9 cellular contexts compared by ENCODE assay signal in the genomic region with DNA sequence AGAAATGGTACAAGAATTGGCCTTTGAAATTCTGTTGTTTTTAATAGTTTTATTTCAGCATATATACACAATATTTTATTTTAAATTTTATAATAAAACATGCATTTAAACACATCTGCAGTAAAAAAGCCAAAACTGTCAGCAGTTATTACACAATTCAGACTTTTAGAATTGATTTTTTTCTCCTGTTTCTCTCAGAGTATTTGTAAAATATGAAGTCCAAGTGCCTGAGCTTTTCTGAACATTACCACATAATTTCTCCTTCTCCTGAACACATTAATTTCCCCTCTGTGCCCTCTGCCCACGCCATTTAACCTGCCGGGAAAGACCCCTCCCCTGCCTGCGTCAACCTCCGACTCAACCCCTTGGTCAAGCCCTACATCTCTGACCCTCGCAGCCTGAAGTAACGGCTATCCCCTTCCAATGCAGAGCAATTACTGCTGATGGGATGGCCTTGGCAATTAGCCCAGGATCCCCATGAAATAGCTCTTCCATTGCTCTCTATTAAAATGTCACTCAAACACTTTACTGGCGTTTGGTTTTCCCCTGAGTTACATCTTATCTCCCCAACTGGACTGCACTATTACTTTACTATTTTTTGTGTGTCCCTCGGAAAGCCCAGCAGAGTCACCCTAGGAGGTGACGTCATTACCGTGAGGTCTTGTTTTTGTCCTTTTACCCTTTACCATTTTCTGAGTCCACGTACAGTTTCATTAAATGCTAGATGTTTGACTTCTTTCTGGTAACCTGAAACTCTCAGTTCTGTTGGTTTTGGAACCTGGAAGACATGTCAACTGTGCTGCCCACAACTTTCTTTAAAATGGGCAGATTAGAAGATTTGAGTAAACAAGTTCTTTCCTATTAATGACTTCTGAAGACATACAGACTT.
DNase-seq lines count a peak whose midpoint lies in the region; ATAC-seq and TF ChIP-seq lines count a peak whose summit lies in the region.
"Had no signal": no experiment of that assay in that cellular context is flagged by ENCODE, and none has a peak within 500 bp of the region (broad histone marks: within the 10 kb centered on the region; RNA-seq: fewer than 3 reads in every experiment).

No MANE protein-coding gene starts in this region.

- H3K4me2 ChIP-seq in SK-N-SH: no peak overlapping the region
- H3K4me2 ChIP-seq in hepatocyte: no peak overlapping the region

- H3K79me2 ChIP-seq in SK-N-SH (ENCODE audit: insufficient read depth) (no peaks in the 10 kb centered on the region), hepatocyte (no peaks in the 10 kb centered on the region)

- no peak overlapping the region for H3K27ac ChIP-seq in SK-N-SH (ENCODE audit: low read depth in 2 of 2, low read length in 1 of 2)
- no peak overlapping the region for H3K27ac ChIP-seq in hepatocyte
- H3K27ac ChIP-seq in effector memory CD4-positive, alpha-beta T cell (ENCODE audit: insufficient read depth, low read length, poor library complexity, severe bottlenecking): no peak overlapping the region

- CTCF ChIA-PET in SK-N-SH (lab: Yijun Ruan, JAX): interaction anchor here (0.6 to 1.5 kb wide), 2 partner anchors 21 to 324 kb away, joined by 3 read pairs; no protein-coding TSS in a partner anchor

- TF ChIP-seq EP300 in SK-N-SH (IDR thresholded peaks at IDR 0.05; ENCODE audit: borderline replicate concordance in 1 of 2, low read depth in 1 of 2, low read length in 1 of 2): no peak

- H3K9me3 ChIP-seq in BE2C: no peaks in the 10 kb centered on the region
- H3K9me3 ChIP-seq in SK-N-SH: no peaks in the 10 kb centered on the region
- H3K9me3 ChIP-seq in hepatocyte (ENCODE audit: low read depth): no peaks in the 10 kb centered on the region
- H3K9me3 ChIP-seq in effector memory CD4-positive, alpha-beta T cell (ENCODE audit: control insufficient read depth, low read length): no peaks in the 10 kb centered on the region

- no peaks in the 10 kb centered on the region for H3K9me2 ChIP-seq in SK-N-SH
- H3K9me2 ChIP-seq in hepatocyte (replicated peaks; ENCODE audit: insufficient read depth): no peaks in the 10 kb centered on the region

- peaks cover 5% of the 10 kb centered on the region for H3F3A ChIP-seq in SK-N-SH (replicated peaks; ENCODE audit: insufficient read depth)

- TF ChIP-seq RAD21 in SK-N-SH (IDR thresholded peaks at IDR 0.05; ENCODE audit: low read length): no peak

- H3K27me3 ChIP-seq in BE2C (no peaks in the 10 kb centered on the region), SK-N-SH (ENCODE audit: insufficient read depth) (no peaks in the 10 kb centered on the region), hepatocyte (no peaks in the 10 kb centered on the region)
- H3K27me3 ChIP-seq in effector memory CD4-positive, alpha-beta T cell (replicated peaks; ENCODE audit: control insufficient read depth, insufficient read depth, low read length, poor library complexity, severe bottlenecking): no peaks in the 10 kb centered on the region

- in situ Hi-C loops in GM13976 (cut with MboI; ENCODE audit: low sequenced_read_pairs, unreplicated experiment): no loop called here

- peak; percentile 71 for DNase-seq in BE2C
- peak; percentile 37 for DNase-seq in GM13976 (ENCODE audit: low spot score)
- DNase-seq in SK-N-SH: peak; percentile 47
- DNase-seq in hepatocyte (ENCODE audit: low spot score): peak; percentile 33
- DNase-seq in activated CD4-positive, CD25-positive, alpha-beta regulatory T cell (lab: John Stamatoyannopoulos, UW): no peak
- DNase-seq in head of caudate nucleus: no peak
- no peak for DNase-seq in effector memory CD4-positive, alpha-beta T cell
- DNase-seq: NCI-H1436 treated with DMSO at 0.1 percent for 48 hours had no signal

- H3K9ac ChIP-seq in SK-N-SH: no peak overlapping the region

- H3K4me1 ChIP-seq in BE2C (peaks cover 12% of the 10 kb centered on the region), SK-N-SH (ENCODE audit: control insufficient read depth in 1 of 2, insufficient read depth in 2 of 2, low read depth in 1 of 2, low read length in 1 of 2) (peaks cover 11 to 33% of the 10 kb centered on the region in 2 experiments; a peak in 3 of 4 replicates), hepatocyte (ENCODE audit: insufficient read depth) (peaks cover 6% of the 10 kb centered on the region)
- H3K4me1 ChIP-seq in effector memory CD4-positive, alpha-beta T cell (ENCODE audit: control insufficient read depth, insufficient read depth, low read length, poor library complexity, severe bottlenecking): peaks cover 29% of the 10 kb centered on the region

- H2AFZ ChIP-seq in SK-N-SH (ENCODE audit: low read depth): no peak overlapping the region
- H2AFZ ChIP-seq in hepatocyte: no peak overlapping the region

- H3K36me3 ChIP-seq in BE2C (no peaks in the 10 kb centered on the region), SK-N-SH (replicated peaks in 1 of 2; ENCODE audit: control insufficient read depth in 1 of 2, insufficient read depth in 2 of 2, low read length in 1 of 2) (no peaks in the 10 kb centered on the region), hepatocyte (replicated peaks; ENCODE audit: insufficient read depth, low read depth) (no peaks in the 10 kb centered on the region)
- H3K36me3 ChIP-seq in effector memory CD4-positive, alpha-beta T cell (ENCODE audit: control insufficient read depth, insufficient read depth, low read length): no peaks in the 10 kb centered on the region

- TF ChIP-seq CTCF in BE2C (IDR thresholded peaks at IDR 0.05; ENCODE audit: low read depth, low read length) (no peak), GM13976 (IDR thresholded peaks at IDR 0.05; ENCODE audit: borderline replicate concordance, control extremely low read depth, extremely low read depth, insufficient read depth, missing control alignments) (no peak), SK-N-SH (IDR thresholded peaks at IDR 0.05) (no peak), hepatocyte (IDR thresholded peaks at IDR 0.05; ENCODE audit: poor library complexity) (no peak)

- H4K20me1 ChIP-seq in SK-N-SH (ENCODE audit: insufficient read depth): no peaks in the 10 kb centered on the region
- H4K20me1 ChIP-seq in hepatocyte (ENCODE audit: insufficient read depth, poor library complexity, severe bottlenecking): no peaks in the 10 kb centered on the region

- H3K4me3 ChIP-seq in BE2C (ENCODE audit: low read depth, low read length) (no peak overlapping the region), SK-N-SH (ENCODE audit: low read depth in 2 of 2, low read length in 1 of 2) (no peak overlapping the region), hepatocyte (no peak overlapping the region)
- H3K4me3 ChIP-seq in effector memory CD4-positive, alpha-beta T cell (ENCODE audit: insufficient read depth, low read depth, low read length, poor library complexity, severe bottlenecking): no peak overlapping the region

- POLR2A ChIA-PET in SK-N-SH (lab: Yijun Ruan, JAX): no interaction called here

- 64% methylated on average over 11 of the region's 11 CpGs for WGBS in SK-N-SH (ENCODE audit: low lambda C conversion rate)
- 67% methylated on average over 11 of the region's 11 CpGs for WGBS in hepatocyte (ENCODE audit: low lambda C conversion rate, missing lambda C conversion rate)

- intact Hi-C loops in head of caudate nucleus (cut with DNase I): no loop called here

- no peak for ATAC-seq in HG03571 (IDR thresholded peaks at IDR 0.05; ENCODE audit: unreplicated experiment)

TF ChIP-seq in SK-N-SH, 30 proteins besides CTCF, POLR2A, EP300 and RAD21:
- TF ChIP-seq MXI1 (IDR thresholded peaks at IDR 0.05; ENCODE audit: low read depth, low read length) (no peak), GATA2 (CRISPR knock-in tag; IDR thresholded peaks at IDR 0.05) (peak; percentile 17; the same call in 1 of the 2 replicates)

Comparison
In these comparisons a context has a peak if more than half of its experiments do, and no peak if none do; other contexts are left out.
1. DNase-seq: peak in BE2C (single experiment), GM13976 (single experiment), SK-N-SH (single experiment) and hepatocyte (single experiment); none in activated CD4-positive, CD25-positive, alpha-beta regulatory T cell (0 of 4), head of caudate nucleus (0 of 42) and effector memory CD4-positive, alpha-beta T cell (0 of 3).